Comparison of ENCODE assay signal across 14 cellular contexts in genomic region chrX:53294024-53294648, GRCh38. TPM values are rescaled to one million over a fixed set of nuclear protein-coding genes. Genes with fewer than 3 reads are reported as not detected.
A peak's percentile ranks its signal among the peaks of the same experiment; 100 is the strongest.
DNase-seq lines count a peak whose midpoint lies in the region; ATAC-seq, FAIRE-seq and TF ChIP-seq lines count a peak whose summit lies in the region.
"Had no signal": no experiment of that assay in that cellular context is flagged by ENCODE, and none has a peak within 500 bp of the region (broad histone marks: within the 10 kb centered on the region; RNA-seq: fewer than 3 reads in every experiment).

No MANE protein-coding gene starts in this region.

- no TSS peak for BruUV-seq in OCI-LY7 (replicated peaks; lab: Mats Ljungman, UMichigan)

- H3K27me3 ChIP-seq in cardiac muscle cell (no peaks in the 10 kb centered on the region), small intestine (ENCODE audit: control insufficient read depth in 2 of 2, insufficient read depth in 2 of 2, low read length in 2 of 2) (no peaks in the 10 kb centered on the region)
- H3K27me3 ChIP-seq: hepatocyte, testis had no signal

- intact Hi-C loops in Right ventricle myocardium inferior (cut with DNase I) (no loop called here), OCI-LY7 (cut with micrococcal nuclease; ENCODE audit: unreplicated experiment) (no loop called here)

- H3K36me3 ChIP-seq in cardiac muscle cell (no peaks in the 10 kb centered on the region), OCI-LY7 (ENCODE audit: insufficient read depth, low read length) (no peaks in the 10 kb centered on the region), small intestine (ENCODE audit: control insufficient read depth in 2 of 2, insufficient read depth in 2 of 2, low read length in 2 of 2) (no peaks in the 10 kb centered on the region)

- no peaks in the 10 kb centered on the region for H4K20me1 ChIP-seq in OCI-LY7 (ENCODE audit: insufficient read depth, low read length)

- DNase-seq in cardiac muscle cell (ENCODE audit: low read depth in 1 of 2, low spot score in 1 of 2), result peak in 1 of 2 donors; percentile 8
- no peak for DNase-seq in Right ventricle myocardium inferior (ENCODE audit: missing footprints)
- peak; percentile 4 for DNase-seq in OCI-LY7 (ENCODE audit: low spot score)
- peak; percentile 45 for DNase-seq in choroid plexus epithelial cell (ENCODE audit: low read depth)
- peak; percentile 47 for DNase-seq in small intestine
- no peak for DNase-seq in DMS79 treated with DMSO at 0.1 percent for 48 hours (lab: John Stamatoyannopoulos, UW)
- DNase-seq in stimulated activated CD4-positive, alpha-beta T cell treated with anti-CD3 and anti-CD28 coated beads, Interleukin-12 subunit alpha, Interleukin-12 subunit beta, amount 100 ng/mL, for 4 hours, result no peak
- DNase-seq: activated gamma-delta T cell; CD4-positive, alpha-beta T cell; NCI-H187 treated with DMSO at 0.1 percent for 48 hours; testis had no signal

- H2AFZ ChIP-seq in OCI-LY7 (ENCODE audit: low read length), result no peak overlapping the region
- H2AFZ ChIP-seq: hepatocyte had no signal

- H3K4me1 ChIP-seq in cardiac muscle cell (ENCODE audit: low read depth) (no peaks in the 10 kb centered on the region), OCI-LY7 (ENCODE audit: insufficient read depth, low read length, poor library complexity, severe bottlenecking) (no peaks in the 10 kb centered on the region), small intestine (ENCODE audit: control insufficient read depth in 2 of 2, insufficient read depth in 1 of 2, low read depth in 1 of 2, low read length in 1 of 2) (no peaks in the 10 kb centered on the region)
- H3K4me1 ChIP-seq: testis had no signal

- no peaks in the 10 kb centered on the region for H3K9me2 ChIP-seq in OCI-LY7 (ENCODE audit: insufficient read depth, low read length)

- POLR2A ChIA-PET in OCI-LY7 (lab: Charles Lee), result no interaction called here

- H3K4me3 ChIP-seq in cardiac muscle cell, result no peak overlapping the region
- H3K4me3 ChIP-seq in OCI-LY7 (ENCODE audit: low read depth, low read length, poor library complexity, severe bottlenecking), result no peak overlapping the region
- H3K4me3 ChIP-seq in choroid plexus epithelial cell (ENCODE audit: low read depth, low read length), result no peak overlapping the region
- no peak overlapping the region for H3K4me3 ChIP-seq in small intestine (ENCODE audit: low read depth in 1 of 2, low read length in 2 of 2)
- H3K4me3 ChIP-seq: coronary artery, hepatocyte, testis had no signal

- no peaks in the 10 kb centered on the region for H3K79me2 ChIP-seq in OCI-LY7 (ENCODE audit: insufficient read depth, low read depth, low read length)
- H3K79me2 ChIP-seq: hepatocyte had no signal

- FAIRE-seq in small intestine (lab: Jason Lieb, UNC), result no peak

- H3K4me2 ChIP-seq in OCI-LY7 (ENCODE audit: low read length), result no peak overlapping the region
- H3K4me2 ChIP-seq: hepatocyte had no signal

- H3K9me3 ChIP-seq in cardiac muscle cell (ENCODE audit: low read depth) (no peaks in the 10 kb centered on the region), OCI-LY7 (ENCODE audit: low read length) (no peaks in the 10 kb centered on the region), small intestine (ENCODE audit: control insufficient read depth, low read depth) (no peaks in the 10 kb centered on the region)
- H3K9me3 ChIP-seq: testis had no signal

- no peak overlapping the region for H3K27ac ChIP-seq in cardiac muscle cell
- H3K27ac ChIP-seq in OCI-LY7 (ENCODE audit: low read depth, low read length, poor library complexity, severe bottlenecking), result no peak overlapping the region
- no peak overlapping the region for H3K27ac ChIP-seq in small intestine (ENCODE audit: low read depth in 1 of 2, low read length in 1 of 2)
- H3K27ac ChIP-seq: coronary artery, hepatocyte, testis had no signal

- TF ChIP-seq CTCF in cardiac muscle cell (IDR thresholded peaks at IDR 0.05; ENCODE audit: low read depth, low read length) (peak; percentile 5), OCI-LY7 (conservative IDR thresholded peaks at IDR 0.05; ENCODE audit: low read length) (peak; percentile 55), choroid plexus epithelial cell (conservative IDR thresholded peaks at IDR 0.05; ENCODE audit: low read depth, low read length) (peak; percentile 51)

- CTCF ChIA-PET in OCI-LY7 (lab: Charles Lee; ENCODE audit: unreplicated experiment), result interaction anchor here (0.5 to 1.1 kb wide), 2 partner anchors 19 to 304 kb away, joined by 3 to 4 read pairs; no protein-coding TSS in a partner anchor

- ATAC-seq in Right ventricle myocardium inferior (no peak), GM19324 (IDR thresholded peaks at IDR 0.05; ENCODE audit: low FRiP score, unreplicated experiment) (no peak)

- 59 to 85% (median 79%) methylated on average over 8 of the region's 8 CpGs for WGBS in small intestine, 3 donors

RNA-seq across cellular contexts. Expression of gene IQSEC2, which starts 12.8 kb away (rescaled TPM):
- total RNA-seq in cardiac muscle cell, result 35.3 and 37.0 TPM in 2 replicates
- 14.3 and 23.3 TPM in 2 replicates for polyA plus RNA-seq in cardiac muscle cell
- total RNA-seq in Right ventricle myocardium inferior, result 11.6 TPM
- total RNA-seq in OCI-LY7 (2014; rRNA removed; shearing (Covaris generic)), result not detected in 2 replicates
- not detected in 2 replicates for total RNA-seq in OCI-LY7 (2022)
- polyA plus RNA-seq in small intestine, result 10 to 100 TPM; 14.9 to 44.5 (median 32.7) TPM

Comparison
In these comparisons a context has a peak if more than half of its experiments do, and no peak if none do; other contexts are left out.
1. DNase-seq: peak in OCI-LY7 (single experiment), choroid plexus epithelial cell (single experiment) and small intestine (single experiment); none in Right ventricle myocardium inferior (single experiment), DMS79 treated with DMSO at 0.1 percent for 48 hours (single experiment) and stimulated activated CD4-positive, alpha-beta T cell treated with anti-CD3 and anti-CD28 coated beads, Interleukin-12 subunit alpha, Interleukin-12 subunit beta, amount 100 ng/mL, for 4 hours (single experiment).
2. CTCF ChIP-seq: peak in every context shown above with its lines; median percentile 55 in OCI-LY7; 51 in choroid plexus epithelial cell; 5 in cardiac muscle cell.
3. RNA of gene IQSEC2, which starts 12.8 kb away (total RNA-seq): 35.3 to 37.0 TPM in cardiac muscle cell and 11.6 TPM in Right ventricle myocardium inferior (single experiment); not detected in OCI-LY7; every median in the first group is over 10 times any median in the second.